Comparison of ENCODE assay signal across 1 cellular context in genomic region chr14:72574687-72575086, GRCh38.
TF ChIP-seq lines count a peak whose summit lies in the region.

No MANE protein-coding gene starts in this region.

TF ChIP-seq in GM23338, 12 proteins besides CTCF, POLR2A, EP300 and RAD21 (continued from another document):
- TF ChIP-seq ZNF462 (CRISPR knock-in tag; IDR thresholded peaks at IDR 0.05), result no peak
- no peak for TF ChIP-seq STAT1 (IDR thresholded peaks at IDR 0.05; ENCODE audit: unreplicated experiment)
- TF ChIP-seq NANOG (IDR thresholded peaks at IDR 0.05; ENCODE audit: borderline replicate concordance), result no peak
- TF ChIP-seq POLR2AphosphoS5 (IDR thresholded peaks at IDR 0.05; ENCODE audit: low read depth), result no peak
- TF ChIP-seq CREB1 (CRISPR knock-in tag; IDR thresholded peaks at IDR 0.05; ENCODE audit: low read depth), result no peak
- no peak for TF ChIP-seq ETS1 (IDR thresholded peaks at IDR 0.05)
